In the genomic region with DNA sequence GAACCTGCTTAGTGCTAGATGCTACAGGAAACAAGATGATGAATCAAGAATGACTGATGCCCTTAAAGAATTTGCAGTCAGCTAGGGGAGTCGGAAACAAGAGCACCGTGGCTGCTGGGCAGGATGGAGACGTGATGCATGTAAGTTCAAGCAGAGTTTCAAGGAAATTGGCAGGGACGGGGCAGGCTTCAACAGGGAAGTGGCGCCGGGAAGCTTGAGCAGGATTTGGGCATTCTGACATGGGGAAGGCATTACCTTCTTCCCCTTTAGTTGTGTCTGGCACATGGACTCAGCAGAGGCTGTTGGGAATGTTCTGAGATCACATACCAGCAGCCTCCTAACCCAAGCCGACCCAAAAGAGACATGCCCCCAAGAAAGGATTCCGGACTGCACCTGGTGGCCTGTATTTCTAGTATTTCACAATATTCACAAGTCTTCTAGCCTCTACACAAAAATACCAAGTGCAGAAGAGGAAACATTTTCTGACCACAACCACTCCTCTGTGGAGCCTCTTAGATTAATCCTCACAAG, we compare ENCODE assay signal across 14 cellular contexts.
DNase-seq lines count a peak whose midpoint lies in the region; ATAC-seq, FAIRE-seq and TF ChIP-seq lines count a peak whose summit lies in the region.
"Had no signal": no experiment of that assay in that cellular context is flagged by ENCODE, and none has a peak within 500 bp of the region (broad histone marks: within the 10 kb centered on the region; RNA-seq: fewer than 3 reads in every experiment).

No MANE protein-coding gene starts in this region.

- H3K27ac Mint-ChIP-seq in activated naive CD4-positive, alpha-beta T cell treated with anti-CD3 and anti-CD28 coated beads, Interleukin-2, amount 50 U/mL, for 24 hours: peak overlapping the region; percentile 19
- no peak overlapping the region for H3K27ac Mint-ChIP-seq in activated naive CD4-positive, alpha-beta T cell treated with anti-CD3 and anti-CD28 coated beads, Interleukin-2, amount 50 U/mL, for 72 hours

- TF ChIP-seq CTCF in Panc1 (IDR thresholded peaks at IDR 0.05) (no peak), fibroblast of mammary gland (conservative IDR thresholded peaks at IDR 0.05; ENCODE audit: control insufficient read depth, insufficient read depth, low read depth, low read length) (no peak), thoracic aorta (IDR thresholded peaks at IDR 0.05) (no peak), BE2C (IDR thresholded peaks at IDR 0.05; ENCODE audit: low read depth, low read length) (no peak)

- FAIRE-seq in HTR-8/SVneo (lab: Jason Lieb, UNC): no peak
- FAIRE-seq: GM19239 had no signal

- BruUV-seq in Panc1 (replicated peaks; lab: Mats Ljungman, UMichigan): no TSS peak

- H3K4me1 ChIP-seq in Panc1 (ENCODE audit: control insufficient read depth, insufficient read depth, low read length) (no peaks in the 10 kb centered on the region; the same call in 1 of the 2 replicates), thoracic aorta (ENCODE audit: control insufficient read depth in 1 of 2, low read depth in 2 of 2) (peaks cover 4 to 11% of the 10 kb centered on the region in 2 donors), BE2C (no peaks in the 10 kb centered on the region)
- H3K4me1 ChIP-seq: HAP-1 had no signal

- H3K9me3 Mint-ChIP-seq in activated naive CD4-positive, alpha-beta T cell treated with anti-CD3 and anti-CD28 coated beads, Interleukin-2, amount 50 U/mL, for 24 hours: no peaks in the 10 kb centered on the region
- H3K9me3 Mint-ChIP-seq in activated naive CD4-positive, alpha-beta T cell treated with anti-CD3 and anti-CD28 coated beads, Interleukin-2, amount 50 U/mL, for 72 hours: peaks cover 0 to 3% of the 10 kb centered on the region in 2 donors

- H3K36me3 ChIP-seq in Panc1 (ENCODE audit: control insufficient read depth, insufficient read depth, low read length) (no peaks in the 10 kb centered on the region), thoracic aorta (no peaks in the 10 kb centered on the region), BE2C (no peaks in the 10 kb centered on the region)
- H3K36me3 ChIP-seq: HAP-1 had no signal

- no peak for DNase-seq in activated naive CD4-positive, alpha-beta T cell treated with anti-CD3 and anti-CD28 coated beads, Interleukin-2, amount 50 U/mL, for 72 hours (ENCODE audit: low spot score in 2 of 2)
- DNase-seq in Panc1 (ENCODE audit: low read depth, low spot score): no peak
- peak; percentile 41 for DNase-seq in fibroblast of mammary gland (ENCODE audit: low read depth)
- DNase-seq in thoracic aorta (ENCODE audit: low spot score): no peak
- DNase-seq in activated effector memory CD4-positive, alpha-beta T cell treated with anti-CD3 and anti-CD28 coated beads, Interleukin-2, amount 50 U/mL, for 16 hours: no peak
- DNase-seq in HTR-8/SVneo (ENCODE audit: insufficient read length, low spot score): no peak
- DNase-seq in BE2C: no peak
- DNase-seq: DMS153, NCI-H187 treated with DMSO at 0.1 percent for 48 hours, occipital lobe had no signal

- no peaks in the 10 kb centered on the region for H3K27me3 Mint-ChIP-seq in activated naive CD4-positive, alpha-beta T cell treated with anti-CD3 and anti-CD28 coated beads, Interleukin-2, amount 50 U/mL, for 24 hours

- no peak for ATAC-seq in activated naive CD4-positive, alpha-beta T cell treated with anti-CD3 and anti-CD28 coated beads, Interleukin-2, amount 50 U/mL, for 72 hours
- ATAC-seq in Panc1: peak; percentile 48; the same call in 1 of the 2 replicates
- ATAC-seq in thoracic aorta (ENCODE audit: insufficient number of reproducible peaks, low FRiP score, low read depth): no peak

- no peak overlapping the region for H3K4me3 ChIP-seq in Panc1 (ENCODE audit: low read depth in 2 of 2, low read length in 2 of 2)
- H3K4me3 ChIP-seq in fibroblast of mammary gland (ENCODE audit: control insufficient read depth, low read depth, low read length): no peak overlapping the region
- H3K4me3 ChIP-seq in thoracic aorta: no peak overlapping the region
- H3K4me3 ChIP-seq in BE2C (ENCODE audit: low read depth, low read length): no peak overlapping the region
- H3K4me3 ChIP-seq: HAP-1, lung had no signal

- peaks cover 3% of the 10 kb centered on the region for H3K36me3 Mint-ChIP-seq in activated naive CD4-positive, alpha-beta T cell treated with anti-CD3 and anti-CD28 coated beads, Interleukin-2, amount 50 U/mL, for 24 hours
- H3K36me3 Mint-ChIP-seq in activated naive CD4-positive, alpha-beta T cell treated with anti-CD3 and anti-CD28 coated beads, Interleukin-2, amount 50 U/mL, for 72 hours: no peaks in the 10 kb centered on the region

- no peaks in the 10 kb centered on the region for H3K27me3 ChIP-seq in Panc1 (ENCODE audit: control insufficient read depth, insufficient read depth, low read length)
- no peaks in the 10 kb centered on the region for H3K27me3 ChIP-seq in thoracic aorta (replicated peaks; ENCODE audit: insufficient read depth)
- no peaks in the 10 kb centered on the region for H3K27me3 ChIP-seq in BE2C

- CTCF ChIA-PET in Panc1 (lab: Charles Lee): no interaction called here

- intact Hi-C loops in Panc1 (cut with micrococcal nuclease; ENCODE audit: unreplicated experiment): no loop called here

- POLR2A ChIA-PET in Panc1 (lab: Charles Lee): no interaction called here

- H3K27ac ChIP-seq in Panc1 (ENCODE audit: low read length): no peak overlapping the region
- H3K27ac ChIP-seq in thoracic aorta: peak overlapping the region; percentile 44 to 49

- peaks cover 10% of the 10 kb centered on the region for H3K4me1 Mint-ChIP-seq in activated naive CD4-positive, alpha-beta T cell treated with anti-CD3 and anti-CD28 coated beads, Interleukin-2, amount 50 U/mL, for 24 hours

- H3K4me3 Mint-ChIP-seq in activated naive CD4-positive, alpha-beta T cell treated with anti-CD3 and anti-CD28 coated beads, Interleukin-2, amount 50 U/mL, for 24 hours: no peak overlapping the region

- in situ Hi-C loops in Panc1 (cut with HindIII; ENCODE audit: low pct_unique_long_range_greater_than_20kb, low sequenced_read_pairs): no loop called here

- no peaks in the 10 kb centered on the region for H3K9me3 ChIP-seq in Panc1 (ENCODE audit: control insufficient read depth, insufficient read depth, low read depth, low read length)
- H3K9me3 ChIP-seq in thoracic aorta: no peaks in the 10 kb centered on the region
- H3K9me3 ChIP-seq in BE2C: peaks cover under 1% of the 10 kb centered on the region; the same call in 1 of the 2 replicates
- H3K9me3 ChIP-seq: HAP-1 had no signal
